In the genomic region with DNA sequence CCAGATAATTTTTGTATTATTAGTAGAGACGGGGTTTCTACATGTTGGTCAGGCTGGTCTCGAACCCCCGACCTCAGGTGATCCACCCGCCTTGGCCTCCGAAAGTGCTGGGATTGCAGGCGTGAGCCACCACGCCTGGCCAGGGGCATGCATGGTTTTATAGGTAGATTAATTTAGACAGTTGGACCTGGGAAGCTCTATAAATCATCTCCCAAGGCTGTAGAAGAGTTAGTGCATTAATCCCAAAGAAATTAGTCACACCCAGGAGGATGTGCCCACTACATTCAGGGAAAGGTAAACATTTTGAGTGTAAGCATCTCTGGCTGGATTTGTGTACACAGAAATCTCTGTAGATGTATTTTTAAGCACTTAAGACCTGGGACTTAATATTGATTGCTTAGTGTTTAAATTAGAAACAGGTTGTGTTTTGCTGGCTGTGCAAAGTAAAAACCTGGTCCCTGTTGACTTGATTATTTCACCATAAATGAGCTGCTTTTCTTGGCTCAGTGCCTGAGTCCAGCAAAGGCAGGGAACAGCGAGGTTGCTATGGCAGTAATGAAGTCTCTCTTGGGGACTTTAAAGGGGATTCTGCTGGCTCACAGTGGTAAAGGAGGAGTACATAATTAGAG, we compare ENCODE assay signal across 8 cellular contexts. TPM values are rescaled to one million over a fixed set of nuclear protein-coding genes. Genes with fewer than 3 reads are reported as not detected.
DNase-seq lines count a peak whose midpoint lies in the region; ATAC-seq and TF ChIP-seq lines count a peak whose summit lies in the region.

No MANE protein-coding gene starts in this region.

- WGBS in aorta, 2 donors = 79 to 80% methylated on average over 8 of the region's 8 CpGs

- H3K9me3 Mint-ChIP-seq in activated naive CD4-positive, alpha-beta T cell treated with anti-CD3 and anti-CD28 coated beads, Interleukin-2, amount 50 U/mL, for 72 hours = no peaks in the 10 kb centered on the region
- H3K9me3 Mint-ChIP-seq in activated naive CD4-positive, alpha-beta T cell treated with anti-CD3 and anti-CD28 coated beads, Interleukin-2, amount 10 ng/mL, durations not matched to agents 7 days and 5 days = no peaks in the 10 kb centered on the region
- H3K9me3 Mint-ChIP-seq in activated T-helper 17 cell treated with anti-CD3 and anti-CD28 coated beads, Interleukin-2, amount 50 U/mL, for 72 hours = no peaks in the 10 kb centered on the region

- H3K27me3 Mint-ChIP-seq in activated naive CD4-positive, alpha-beta T cell treated with anti-CD3 and anti-CD28 coated beads, Interleukin-2, amount 10 ng/mL, durations not matched to agents 7 days and 5 days = no peaks in the 10 kb centered on the region
- H3K27me3 Mint-ChIP-seq in activated T-helper 17 cell treated with anti-CD3 and anti-CD28 coated beads, Interleukin-2, amount 50 U/mL, for 72 hours = no peaks in the 10 kb centered on the region

- H3K4me1 ChIP-seq in right atrium auricular region = peaks cover 0 to 31% of the 10 kb centered on the region in 2 donors
- no peaks in the 10 kb centered on the region for H3K4me1 ChIP-seq in aorta (ENCODE audit: control insufficient read depth in 1 of 2, insufficient read depth in 2 of 2, low read length in 2 of 2)

- TF ChIP-seq CTCF in right atrium auricular region (IDR thresholded peaks at IDR 0.05) = no peak

- H3K27ac ChIP-seq in right atrium auricular region = peak overlapping the region in 1 of 2 donors; percentile 20
- no peak overlapping the region for H3K27ac ChIP-seq in aorta (ENCODE audit: low read depth in 1 of 2, low read length in 2 of 2)

- peak overlapping the region; percentile 51 to 86 for H3K27ac Mint-ChIP-seq in activated naive CD4-positive, alpha-beta T cell treated with anti-CD3 and anti-CD28 coated beads, Interleukin-2, amount 50 U/mL, for 72 hours
- no peak overlapping the region for H3K27ac Mint-ChIP-seq in activated naive CD4-positive, alpha-beta T cell treated with anti-CD3 and anti-CD28 coated beads, Interleukin-2, amount 10 ng/mL, durations not matched to agents 7 days and 5 days
- H3K27ac Mint-ChIP-seq in activated T-helper 17 cell treated with anti-CD3 and anti-CD28 coated beads, Interleukin-2, amount 50 U/mL, for 72 hours = peak overlapping the region; percentile 81

- DNase-seq in activated naive CD4-positive, alpha-beta T cell treated with anti-CD3 and anti-CD28 coated beads, Interleukin-2, amount 50 U/mL, for 72 hours (ENCODE audit: low spot score in 2 of 2) = no peak
- DNase-seq in activated naive CD4-positive, alpha-beta T cell treated with anti-CD3 and anti-CD28 coated beads, Interleukin-2, amount 10 ng/mL, durations not matched to agents 7 days and 5 days = no peak
- DNase-seq in right atrium auricular region (ENCODE audit: low spot score) (peak; percentile 80), aorta (no peak), foreskin melanocyte (no peak), T-helper 2 cell (no peak)

- peaks cover 50% of the 10 kb centered on the region for H3K4me1 Mint-ChIP-seq in activated naive CD4-positive, alpha-beta T cell treated with anti-CD3 and anti-CD28 coated beads, Interleukin-2, amount 10 ng/mL, durations not matched to agents 7 days and 5 days
- peaks cover 38% of the 10 kb centered on the region for H3K4me1 Mint-ChIP-seq in activated T-helper 17 cell treated with anti-CD3 and anti-CD28 coated beads, Interleukin-2, amount 50 U/mL, for 72 hours

- H3K9me3 ChIP-seq in right atrium auricular region (no peaks in the 10 kb centered on the region), aorta (ENCODE audit: control insufficient read depth, low read length) (no peaks in the 10 kb centered on the region)

- H3K36me3 Mint-ChIP-seq in activated naive CD4-positive, alpha-beta T cell treated with anti-CD3 and anti-CD28 coated beads, Interleukin-2, amount 50 U/mL, for 72 hours = peaks cover 26 to 46% of the 10 kb centered on the region in 2 donors
- peaks cover 69% of the 10 kb centered on the region for H3K36me3 Mint-ChIP-seq in activated naive CD4-positive, alpha-beta T cell treated with anti-CD3 and anti-CD28 coated beads, Interleukin-2, amount 10 ng/mL, durations not matched to agents 7 days and 5 days
- H3K36me3 Mint-ChIP-seq in activated T-helper 17 cell treated with anti-CD3 and anti-CD28 coated beads, Interleukin-2, amount 50 U/mL, for 72 hours (ENCODE audit: low read depth) = peaks cover 100% of the 10 kb centered on the region

- no peak overlapping the region for H3K4me3 Mint-ChIP-seq in activated naive CD4-positive, alpha-beta T cell treated with anti-CD3 and anti-CD28 coated beads, Interleukin-2, amount 10 ng/mL, durations not matched to agents 7 days and 5 days
- peak overlapping the region; percentile 38 for H3K4me3 Mint-ChIP-seq in activated T-helper 17 cell treated with anti-CD3 and anti-CD28 coated beads, Interleukin-2, amount 50 U/mL, for 72 hours

- CTCF ChIA-PET in activated naive CD4-positive, alpha-beta T cell treated with anti-CD3 and anti-CD28 coated beads, Interleukin-2, amount 10 ng/mL, durations not matched to agents 7 days and 5 days (lab: Charles Lee) = interaction anchor here (0.9 to 1.4 kb wide), 3 partner anchors 8 to 80 kb away, joined by 3 to 4 read pairs (median 3); no protein-coding TSS in a partner anchor

- intact Hi-C loops in aorta (cut with DNase I) = no loop called here

- H3K27me3 ChIP-seq in right atrium auricular region (no peaks in the 10 kb centered on the region), aorta (ENCODE audit: control insufficient read depth in 1 of 2, insufficient read depth in 2 of 2, low read length in 1 of 2) (no peaks in the 10 kb centered on the region)

- ATAC-seq in activated naive CD4-positive, alpha-beta T cell treated with anti-CD3 and anti-CD28 coated beads, Interleukin-2, amount 50 U/mL, for 72 hours = no peak
- ATAC-seq in activated T-helper 17 cell treated with anti-CD3 and anti-CD28 coated beads, Interleukin-2, amount 50 U/mL, for 72 hours (replicated peaks) = no peak
- ATAC-seq in aorta (ENCODE audit: low FRiP score) (peak; percentile 75), GM21619 (IDR thresholded peaks at IDR 0.05; ENCODE audit: unreplicated experiment) (no peak)

- H3K4me3 ChIP-seq in right atrium auricular region (no peak overlapping the region), aorta (ENCODE audit: low read length in 2 of 2) (no peak overlapping the region)

- H3K36me3 ChIP-seq in right atrium auricular region = peaks cover 39% of the 10 kb centered on the region
- H3K36me3 ChIP-seq in aorta (ENCODE audit: control insufficient read depth in 1 of 2, insufficient read depth in 2 of 2, low read length in 1 of 2) = peaks cover 0 to 4% of the 10 kb centered on the region in 2 donors

RNA-seq across cellular contexts. Expression of a gene that starts 19.2 kb away (rescaled TPM):
- total RNA-seq in activated naive CD4-positive, alpha-beta T cell treated with anti-CD3 and anti-CD28 coated beads, Interleukin-2, amount 50 U/mL, for 72 hours = 10 to 100 TPM; 47.8 to 71.1 TPM
- 10 to 100 TPM; 47.0 to 70.5 TPM for total RNA-seq in activated T-helper 17 cell treated with anti-CD3 and anti-CD28 coated beads, Interleukin-2, amount 50 U/mL, for 72 hours
- total RNA-seq in right atrium auricular region (10 to 100 TPM; 38.9 to 52.5 TPM), aorta (10 to 100 TPM; 30.7 to 31.2 TPM)
- polyA plus RNA-seq in aorta = 10 to 100 TPM; 15.8 to 28.9 TPM

RNA-seq across cellular contexts. Expression of a gene that starts 19.3 kb away (rescaled TPM):
- 10 to 100 TPM; 21.7 to 40.5 TPM for total RNA-seq in activated naive CD4-positive, alpha-beta T cell treated with anti-CD3 and anti-CD28 coated beads, Interleukin-2, amount 50 U/mL, for 72 hours
- 10 to 100 TPM; 20.5 to 50.5 TPM for total RNA-seq in activated T-helper 17 cell treated with anti-CD3 and anti-CD28 coated beads, Interleukin-2, amount 50 U/mL, for 72 hours
- total RNA-seq in right atrium auricular region (10 to 100 TPM; 40.6 to 60.5 TPM), aorta (10 to 100 TPM; 60.5 to 62.2 TPM)
- 10 to 100 TPM; 44.8 to 49.5 TPM for polyA plus RNA-seq in aorta

RNA-seq across cellular contexts. Expression of a gene that starts 30.8 kb away (rescaled TPM):
- total RNA-seq in activated naive CD4-positive, alpha-beta T cell treated with anti-CD3 and anti-CD28 coated beads, Interleukin-2, amount 50 U/mL, for 72 hours = not detected
- total RNA-seq in activated T-helper 17 cell treated with anti-CD3 and anti-CD28 coated beads, Interleukin-2, amount 50 U/mL, for 72 hours = under 1 TPM; 0.37 to 0.66 TPM
- total RNA-seq in right atrium auricular region (100 to 1,000 TPM; 138 to 180 TPM), aorta (100 to 1,000 TPM in 1 of 2 donors, 10 to 100 TPM in 1; 96.9 to 109 TPM)
- polyA plus RNA-seq in aorta = 100 to 1,000 TPM in 1 of 2 donors, 10 to 100 TPM in 1; 69.1 to 177 TPM

Comparison
In these comparisons a context has a peak if more than half of its experiments do, and no peak if none do; other contexts are left out.
1. RNA of a gene that starts 30.8 kb away (total RNA-seq): 138 to 180 TPM in right atrium auricular region and 96.9 to 109 TPM in aorta; 0.37 to 0.66 TPM in activated T-helper 17 cell treated with anti-CD3 and anti-CD28 coated beads, Interleukin-2, amount 50 U/mL, for 72 hours and not detected in activated naive CD4-positive, alpha-beta T cell treated with anti-CD3 and anti-CD28 coated beads, Interleukin-2, amount 50 U/mL, for 72 hours; every median in the first group is over 10 times any median in the second.